ENCODE assay signal across 1 cellular context in the genomic region with DNA sequence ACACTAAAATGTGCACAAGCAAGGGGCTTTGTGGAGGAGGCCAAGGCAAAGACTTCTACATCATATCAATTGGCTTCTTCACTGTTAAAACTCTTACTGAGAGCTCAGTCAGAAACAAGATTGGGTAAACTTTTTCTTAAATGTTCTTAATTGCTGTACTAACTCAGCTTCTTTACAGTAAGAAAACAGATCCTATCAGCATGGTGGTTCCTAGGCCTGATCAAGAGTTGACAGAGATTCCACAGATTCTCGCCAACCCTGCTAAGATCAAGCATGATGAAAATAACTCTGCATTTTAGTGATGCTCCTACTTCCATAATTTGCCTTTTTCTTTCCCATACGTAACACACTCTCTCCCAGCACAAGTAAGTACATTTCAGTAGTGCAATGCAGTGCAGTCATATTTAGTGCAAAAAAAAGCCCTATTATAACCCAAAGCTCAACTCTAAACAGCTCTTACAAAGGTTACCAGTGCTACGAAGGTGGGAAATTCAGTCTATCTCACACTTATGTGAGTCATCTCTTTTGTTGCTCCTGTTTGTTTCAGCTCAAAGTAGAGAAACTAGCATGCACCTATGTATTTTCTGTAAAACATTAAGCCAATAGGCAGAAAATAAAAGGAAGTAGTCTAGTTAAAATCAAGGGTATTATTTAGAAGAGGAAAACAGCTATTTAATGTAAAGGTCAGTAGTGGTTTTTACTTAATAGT.
TF ChIP-seq lines count a peak whose summit lies in the region.

No MANE protein-coding gene starts in this region.

TF ChIP-seq in GM23338, 12 proteins besides CTCF, POLR2A, EP300 and RAD21:
- TF ChIP-seq EZH2phosphoT487 (IDR thresholded peaks at IDR 0.05; ENCODE audit: unreplicated experiment) (no peak), ZNF331 (CRISPR knock-in tag; IDR thresholded peaks at IDR 0.05; ENCODE audit: low read depth) (no peak), STAT1 (IDR thresholded peaks at IDR 0.05; ENCODE audit: unreplicated experiment) (no peak), JUNB (IDR thresholded peaks at IDR 0.05; ENCODE audit: unreplicated experiment) (no peak), EZH2 (IDR thresholded peaks at IDR 0.05; ENCODE audit: low read depth, unreplicated experiment) (no peak), ZNF114 (CRISPR knock-in tag; IDR thresholded peaks at IDR 0.05) (no peak), CREB1 (CRISPR knock-in tag; IDR thresholded peaks at IDR 0.05; ENCODE audit: low read depth) (no peak), POLR2AphosphoS5 (IDR thresholded peaks at IDR 0.05; ENCODE audit: low read depth) (no peak), NANOG (IDR thresholded peaks at IDR 0.05; ENCODE audit: borderline replicate concordance) (no peak)
- TF ChIP-seq, protein P1, sequence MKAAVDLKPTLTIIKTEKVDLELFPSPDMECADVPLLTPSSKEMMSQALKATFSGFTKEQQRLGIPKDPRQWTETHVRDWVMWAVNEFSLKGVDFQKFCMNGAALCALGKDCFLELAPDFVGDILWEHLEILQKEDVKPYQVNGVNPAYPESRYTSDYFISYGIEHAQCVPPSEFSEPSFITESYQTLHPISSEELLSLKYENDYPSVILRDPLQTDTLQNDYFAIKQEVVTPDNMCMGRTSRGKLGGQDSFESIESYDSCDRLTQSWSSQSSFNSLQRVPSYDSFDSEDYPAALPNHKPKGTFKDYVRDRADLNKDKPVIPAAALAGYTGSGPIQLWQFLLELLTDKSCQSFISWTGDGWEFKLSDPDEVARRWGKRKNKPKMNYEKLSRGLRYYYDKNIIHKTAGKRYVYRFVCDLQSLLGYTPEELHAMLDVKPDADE (IDR thresholded peaks at IDR 0.05): no peak
- TF ChIP-seq, protein P2, sequence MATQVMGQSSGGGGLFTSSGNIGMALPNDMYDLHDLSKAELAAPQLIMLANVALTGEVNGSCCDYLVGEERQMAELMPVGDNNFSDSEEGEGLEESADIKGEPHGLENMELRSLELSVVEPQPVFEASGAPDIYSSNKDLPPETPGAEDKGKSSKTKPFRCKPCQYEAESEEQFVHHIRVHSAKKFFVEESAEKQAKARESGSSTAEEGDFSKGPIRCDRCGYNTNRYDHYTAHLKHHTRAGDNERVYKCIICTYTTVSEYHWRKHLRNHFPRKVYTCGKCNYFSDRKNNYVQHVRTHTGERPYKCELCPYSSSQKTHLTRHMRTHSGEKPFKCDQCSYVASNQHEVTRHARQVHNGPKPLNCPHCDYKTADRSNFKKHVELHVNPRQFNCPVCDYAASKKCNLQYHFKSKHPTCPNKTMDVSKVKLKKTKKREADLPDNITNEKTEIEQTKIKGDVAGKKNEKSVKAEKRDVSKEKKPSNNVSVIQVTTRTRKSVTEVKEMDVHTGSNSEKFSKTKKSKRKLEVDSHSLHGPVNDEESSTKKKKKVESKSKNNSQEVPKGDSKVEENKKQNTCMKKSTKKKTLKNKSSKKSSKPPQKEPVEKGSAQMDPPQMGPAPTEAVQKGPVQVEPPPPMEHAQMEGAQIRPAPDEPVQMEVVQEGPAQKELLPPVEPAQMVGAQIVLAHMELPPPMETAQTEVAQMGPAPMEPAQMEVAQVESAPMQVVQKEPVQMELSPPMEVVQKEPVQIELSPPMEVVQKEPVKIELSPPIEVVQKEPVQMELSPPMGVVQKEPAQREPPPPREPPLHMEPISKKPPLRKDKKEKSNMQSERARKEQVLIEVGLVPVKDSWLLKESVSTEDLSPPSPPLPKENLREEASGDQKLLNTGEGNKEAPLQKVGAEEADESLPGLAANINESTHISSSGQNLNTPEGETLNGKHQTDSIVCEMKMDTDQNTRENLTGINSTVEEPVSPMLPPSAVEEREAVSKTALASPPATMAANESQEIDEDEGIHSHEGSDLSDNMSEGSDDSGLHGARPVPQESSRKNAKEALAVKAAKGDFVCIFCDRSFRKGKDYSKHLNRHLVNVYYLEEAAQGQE (IDR thresholded peaks at IDR 0.05; ENCODE audit: unreplicated experiment): no peak
- TF ChIP-seq, protein P3, sequence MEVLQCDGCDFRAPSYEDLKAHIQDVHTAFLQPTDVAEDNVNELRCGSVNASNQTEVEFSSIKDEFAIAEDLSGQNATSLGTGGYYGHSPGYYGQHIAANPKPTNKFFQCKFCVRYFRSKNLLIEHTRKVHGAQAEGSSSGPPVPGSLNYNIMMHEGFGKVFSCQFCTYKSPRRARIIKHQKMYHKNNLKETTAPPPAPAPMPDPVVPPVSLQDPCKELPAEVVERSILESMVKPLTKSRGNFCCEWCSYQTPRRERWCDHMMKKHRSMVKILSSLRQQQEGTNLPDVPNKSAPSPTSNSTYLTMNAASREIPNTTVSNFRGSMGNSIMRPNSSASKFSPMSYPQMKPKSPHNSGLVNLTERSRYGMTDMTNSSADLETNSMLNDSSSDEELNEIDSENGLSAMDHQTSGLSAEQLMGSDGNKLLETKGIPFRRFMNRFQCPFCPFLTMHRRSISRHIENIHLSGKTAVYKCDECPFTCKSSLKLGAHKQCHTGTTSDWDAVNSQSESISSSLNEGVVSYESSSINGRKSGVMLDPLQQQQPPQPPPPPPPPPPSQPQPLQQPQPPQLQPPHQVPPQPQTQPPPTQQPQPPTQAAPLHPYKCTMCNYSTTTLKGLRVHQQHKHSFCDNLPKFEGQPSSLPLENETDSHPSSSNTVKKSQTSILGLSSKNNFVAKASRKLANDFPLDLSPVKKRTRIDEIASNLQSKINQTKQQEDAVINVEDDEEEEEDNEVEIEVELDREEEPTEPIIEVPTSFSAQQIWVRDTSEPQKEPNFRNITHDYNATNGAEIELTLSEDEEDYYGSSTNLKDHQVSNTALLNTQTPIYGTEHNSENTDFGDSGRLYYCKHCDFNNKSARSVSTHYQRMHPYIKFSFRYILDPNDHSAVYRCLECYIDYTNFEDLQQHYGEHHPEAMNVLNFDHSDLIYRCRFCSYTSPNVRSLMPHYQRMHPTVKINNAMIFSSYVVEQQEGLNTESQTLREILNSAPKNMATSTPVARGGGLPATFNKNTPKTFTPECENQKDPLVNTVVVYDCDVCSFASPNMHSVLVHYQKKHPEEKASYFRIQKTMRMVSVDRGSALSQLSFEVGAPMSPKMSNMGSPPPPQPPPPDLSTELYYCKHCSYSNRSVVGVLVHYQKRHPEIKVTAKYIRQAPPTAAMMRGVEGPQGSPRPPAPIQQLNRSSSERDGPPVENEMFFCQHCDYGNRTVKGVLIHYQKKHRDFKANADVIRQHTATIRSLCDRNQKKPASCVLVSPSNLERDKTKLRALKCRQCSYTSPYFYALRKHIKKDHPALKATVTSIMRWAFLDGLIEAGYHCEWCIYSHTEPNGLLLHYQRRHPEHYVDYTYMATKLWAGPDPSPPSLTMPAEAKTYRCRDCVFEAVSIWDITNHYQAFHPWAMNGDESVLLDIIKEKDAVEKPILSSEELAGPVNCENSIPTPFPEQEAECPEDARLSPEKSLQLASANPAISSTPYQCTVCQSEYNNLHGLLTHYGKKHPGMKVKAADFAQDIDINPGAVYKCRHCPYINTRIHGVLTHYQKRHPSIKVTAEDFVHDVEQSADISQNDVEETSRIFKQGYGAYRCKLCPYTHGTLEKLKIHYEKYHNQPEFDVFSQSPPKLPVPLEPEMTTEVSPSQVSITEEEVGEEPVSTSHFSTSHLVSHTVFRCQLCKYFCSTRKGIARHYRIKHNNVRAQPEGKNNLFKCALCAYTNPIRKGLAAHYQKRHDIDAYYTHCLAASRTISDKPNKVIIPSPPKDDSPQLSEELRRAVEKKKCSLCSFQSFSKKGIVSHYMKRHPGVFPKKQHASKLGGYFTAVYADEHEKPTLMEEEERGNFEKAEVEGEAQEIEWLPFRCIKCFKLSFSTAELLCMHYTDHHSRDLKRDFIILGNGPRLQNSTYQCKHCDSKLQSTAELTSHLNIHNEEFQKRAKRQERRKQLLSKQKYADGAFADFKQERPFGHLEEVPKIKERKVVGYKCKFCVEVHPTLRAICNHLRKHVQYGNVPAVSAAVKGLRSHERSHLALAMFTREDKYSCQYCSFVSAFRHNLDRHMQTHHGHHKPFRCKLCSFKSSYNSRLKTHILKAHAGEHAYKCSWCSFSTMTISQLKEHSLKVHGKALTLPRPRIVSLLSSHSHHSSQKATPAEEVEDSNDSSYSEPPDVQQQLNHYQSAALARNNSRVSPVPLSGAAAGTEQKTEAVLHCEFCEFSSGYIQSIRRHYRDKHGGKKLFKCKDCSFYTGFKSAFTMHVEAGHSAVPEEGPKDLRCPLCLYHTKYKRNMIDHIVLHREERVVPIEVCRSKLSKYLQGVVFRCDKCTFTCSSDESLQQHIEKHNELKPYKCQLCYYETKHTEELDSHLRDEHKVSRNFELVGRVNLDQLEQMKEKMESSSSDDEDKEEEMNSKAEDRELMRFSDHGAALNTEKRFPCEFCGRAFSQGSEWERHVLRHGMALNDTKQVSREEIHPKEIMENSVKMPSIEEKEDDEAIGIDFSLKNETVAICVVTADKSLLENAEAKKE (CRISPR knock-in tag; IDR thresholded peaks at IDR 0.05): no peak
